18 cellular contexts compared by ENCODE assay signal in the genomic region with DNA sequence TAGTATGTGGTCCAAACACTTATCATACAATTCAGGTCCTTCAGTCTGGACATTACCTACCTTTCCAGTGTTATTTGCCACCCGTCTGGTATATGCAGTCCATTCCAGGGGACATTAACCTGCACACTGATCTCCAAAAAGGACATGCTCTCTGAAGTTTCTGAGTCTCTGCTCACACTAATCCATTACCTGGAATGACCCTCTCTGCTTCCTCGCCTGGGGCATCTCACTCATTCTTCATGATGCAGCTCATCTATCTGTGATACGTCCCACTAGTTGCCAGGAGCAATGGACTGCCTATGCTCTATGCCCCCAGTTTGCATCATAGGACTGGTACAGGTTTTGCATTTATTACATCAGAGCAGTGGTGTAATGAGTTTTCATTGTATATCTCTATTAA. TPM values are rescaled to one million over a fixed set of nuclear protein-coding genes. Genes with fewer than 3 reads are reported as not detected.
"Had no signal": no experiment of that assay in that cellular context is flagged by ENCODE, and none has a peak within 500 bp of the region (broad histone marks: within the 10 kb centered on the region; RNA-seq: fewer than 3 reads in every experiment).

No MANE protein-coding gene starts in this region.

- ATAC-seq: effector memory CD8-positive, alpha-beta T cell; left cardiac atrium; lower lobe of right lung had no signal

- DNase-seq: activated CD4-positive, alpha-beta T cell treated with anti-CD3 and anti-CD28 coated beads, Interleukin-2, amount 50 U/mL, for 1 hour; activated naive CD4-positive, alpha-beta T cell treated with anti-CD3 and anti-CD28 coated beads, Interleukin-2, amount 50 U/mL, for 16 hours; activated T-cell treated with anti-CD3 and anti-CD28 coated beads for 4 hours; central memory CD4-positive, alpha-beta T cell; cortex of kidney; effector memory CD8-positive, alpha-beta T cell; hypothalamus; immature natural killer cell; left cardiac atrium; lower lobe of right lung; naive B cell; sigmoid colon; stimulated activated CD4-positive, alpha-beta T cell treated with anti-CD3 and anti-CD28 coated beads, Interleukin-2, amount 100 ng/mL, for 24 hours; stimulated activated naive CD4-positive, alpha-beta T cell; substantia nigra; transverse colon had no signal

- H3K27ac ChIP-seq: adrenal gland, lower lobe of right lung, sigmoid colon, transverse colon had no signal

- H3K36me3 ChIP-seq: adrenal gland, lower lobe of right lung, sigmoid colon, transverse colon had no signal

- H3K9me3 ChIP-seq: adrenal gland, lower lobe of right lung, sigmoid colon, transverse colon had no signal

- H3K4me3 ChIP-seq: adrenal gland, lower lobe of right lung, sigmoid colon, transverse colon had no signal

RNA-seq across cellular contexts. Expression of a gene that starts 5.9 kb away (rescaled TPM):
- total RNA-seq: activated CD8-positive, alpha-beta memory T cell treated with anti-CD3 and anti-CD28 coated beads for 36 hours had no signal
